Comparison of ENCODE assay signal across 24 cellular contexts in the genomic region with DNA sequence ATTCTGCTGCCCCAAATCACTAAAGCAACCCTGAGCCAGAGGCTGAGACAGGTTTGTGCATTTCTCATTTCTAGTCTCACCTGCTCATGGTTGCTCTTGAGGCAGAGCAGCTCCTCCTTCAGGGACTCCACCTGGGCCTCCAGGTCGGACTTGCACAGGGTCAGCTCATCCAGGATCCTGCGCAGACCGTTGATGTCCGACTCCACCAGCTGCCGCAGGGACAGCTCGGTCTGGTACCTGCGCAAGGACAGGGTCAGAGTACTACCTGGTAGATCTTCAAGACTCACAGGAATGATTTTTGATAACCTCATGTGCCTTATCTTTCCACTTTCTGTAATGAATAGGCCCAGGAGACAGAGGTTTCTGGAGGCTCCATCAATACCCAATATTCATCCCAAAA. TPM values are rescaled to one million over a fixed set of nuclear protein-coding genes. Genes with fewer than 3 reads are reported as not detected.
DNase-seq lines count a peak whose midpoint lies in the region; ATAC-seq, FAIRE-seq and TF ChIP-seq lines count a peak whose summit lies in the region.
"Had no signal": no experiment of that assay in that cellular context is flagged by ENCODE, and none has a peak within 500 bp of the region (broad histone marks: within the 10 kb centered on the region; RNA-seq: fewer than 3 reads in every experiment).

No MANE protein-coding gene starts in this region.

- no peak for TF ChIP-seq CTCF in keratinocyte (optimal IDR thresholded peaks at IDR 0.05 in 1 of 3, IDR thresholded peaks at IDR 0.05 in 1 of 3, conservative IDR thresholded peaks at IDR 0.05 in 1 of 3; ENCODE audit: extremely low read depth in 1 of 3, insufficient read depth in 2 of 3, low read length in 3 of 3)
- no peak for TF ChIP-seq CTCF in PC-9 (conservative IDR thresholded peaks at IDR 0.05)

- FAIRE-seq in keratinocyte (lab: Jason Lieb, UNC), result no peak
- FAIRE-seq: GM12878, GM19239 had no signal

- H3K27me3 ChIP-seq in keratinocyte (ENCODE audit: control insufficient read depth, extremely low read depth, insufficient read depth, low read length) (no peaks in the 10 kb centered on the region), thymus (ENCODE audit: control insufficient read depth, insufficient read depth) (no peaks in the 10 kb centered on the region), PC-9 (ENCODE audit: insufficient read depth, low read depth) (no peaks in the 10 kb centered on the region)
- H3K27me3 ChIP-seq: BLaER1 had no signal

- H3K4me3 ChIP-seq in keratinocyte (ENCODE audit: control insufficient read depth in 2 of 3, extremely low read depth in 1 of 3, insufficient read depth in 2 of 3, low read depth in 1 of 3, low read length in 3 of 3) (peak overlapping the region; percentile 39 to 49 (median 48)), thymus (ENCODE audit: low read length) (no peak overlapping the region), PC-9 (no peak overlapping the region)
- H3K4me3 ChIP-seq: BLaER1, GM12878 had no signal

- DNase-seq in G401 (ENCODE audit: low spot score) (peak; percentile 64), cerebellar cortex (ENCODE audit: low spot score) (peak; percentile 55), keratinocyte (ENCODE audit: low read depth, low spot score) (no peak), iPS-NIHi11 (ENCODE audit: low spot score) (no peak), PC-9 (no peak)
- DNase-seq: 8988T; CD4-positive, alpha-beta memory T cell; DMS153; DMS79; GOT3; H7; HFFc6 had no signal

- H3K9me1 ChIP-seq in keratinocyte (ENCODE audit: control insufficient read depth, extremely low read depth, insufficient read depth, low read length), result no peaks in the 10 kb centered on the region

- H3K4me2 ChIP-seq in keratinocyte (ENCODE audit: control insufficient read depth, extremely low read depth, insufficient read depth, low read depth, low read length), result peak overlapping the region; percentile 73
- no peak overlapping the region for H3K4me2 ChIP-seq in PC-9
- H3K4me2 ChIP-seq: BLaER1 had no signal

- H3K4me1 ChIP-seq in keratinocyte (ENCODE audit: control insufficient read depth, extremely low read depth, insufficient read depth, low read length), result peaks cover 59% of the 10 kb centered on the region
- no peaks in the 10 kb centered on the region for H3K4me1 ChIP-seq in thymus (ENCODE audit: control insufficient read depth, insufficient read depth, low read length)
- peaks cover 21% of the 10 kb centered on the region for H3K4me1 ChIP-seq in PC-9 (replicated peaks; ENCODE audit: insufficient read depth)
- H3K4me1 ChIP-seq: BLaER1 had no signal

- POLR2A ChIA-PET in PC-9 (lab: Charles Lee; ENCODE audit: unreplicated experiment), result no interaction called here

- H3K9me3 ChIP-seq in keratinocyte (ENCODE audit: control insufficient read depth, low read depth, low read length) (no peaks in the 10 kb centered on the region), thymus (ENCODE audit: control insufficient read depth) (no peaks in the 10 kb centered on the region), PC-9 (ENCODE audit: insufficient read depth, low read depth) (no peaks in the 10 kb centered on the region)
- H3K9me3 ChIP-seq: BLaER1 had no signal

- H3K9me2 ChIP-seq in PC-9 (ENCODE audit: insufficient read depth), result no peaks in the 10 kb centered on the region

- in situ Hi-C loops in G401 (cut with HindIII; ENCODE audit: low sequenced_read_pairs), result no loop called here

- dilution Hi-C loops in keratinocyte (cut with MboI; ENCODE audit: extremely low pct_ligation_motif_present, low sequenced_read_pairs), result no loop called here

- H2AFZ ChIP-seq in keratinocyte (ENCODE audit: control insufficient read depth, low read length) (no peak overlapping the region), PC-9 (no peak overlapping the region)

- peak overlapping the region; percentile 51 for H3K9ac ChIP-seq in keratinocyte (ENCODE audit: control insufficient read depth, extremely low read depth, insufficient read depth, low read length)
- H3K9ac ChIP-seq: BLaER1 had no signal

- CTCF ChIA-PET in PC-9 (lab: Charles Lee), result interaction anchor here (0.5 to 0.6 kb wide), 2 partner anchors 61 to 305 kb away, joined by 3 to 7 read pairs; no protein-coding TSS in a partner anchor

- H3K79me2 ChIP-seq in keratinocyte (ENCODE audit: control insufficient read depth, insufficient read depth, low read length) (peaks cover 11% of the 10 kb centered on the region), PC-9 (ENCODE audit: low read depth) (no peaks in the 10 kb centered on the region)

- H3K27ac ChIP-seq in keratinocyte (ENCODE audit: control insufficient read depth, insufficient read depth, low read length), result peak overlapping the region; percentile 95
- peak overlapping the region; percentile 52 for H3K27ac ChIP-seq in thymus (ENCODE audit: low read depth)
- H3K27ac ChIP-seq in PC-9, result no peak overlapping the region
- H3K27ac ChIP-seq: BLaER1, HL-60 had no signal

- no TSS peak for BruUV-seq in PC-9 (replicated peaks; lab: Mats Ljungman, UMichigan)

- H3K36me3 ChIP-seq in keratinocyte (ENCODE audit: control insufficient read depth in 2 of 2, extremely low read depth in 1 of 2, insufficient read depth in 2 of 2, low read length in 2 of 2) (peaks cover 0 to 1% of the 10 kb centered on the region in 2 experiments), thymus (ENCODE audit: control insufficient read depth, insufficient read depth) (no peaks in the 10 kb centered on the region), PC-9 (ENCODE audit: low read depth) (no peaks in the 10 kb centered on the region)
- H3K36me3 ChIP-seq: BLaER1 had no signal

- 96% methylated on average over 7 of the region's 7 CpGs for WGBS in thymus

- ATAC-seq in GM21515 (IDR thresholded peaks at IDR 0.05; ENCODE audit: unreplicated experiment), result no peak
- ATAC-seq: GM12878, HCT116 had no signal

- intact Hi-C loops in PC-9 (cut with micrococcal nuclease; ENCODE audit: unreplicated experiment), result no loop called here

- H3F3A ChIP-seq in PC-9 (ENCODE audit: insufficient read depth, low read depth), result no peaks in the 10 kb centered on the region; the same call in 1 of the 2 replicates

- H4K20me1 ChIP-seq in keratinocyte (ENCODE audit: control insufficient read depth, extremely low read depth, insufficient read depth, low read length) (no peaks in the 10 kb centered on the region), PC-9 (ENCODE audit: insufficient read depth) (no peaks in the 10 kb centered on the region)
- H4K20me1 ChIP-seq: BLaER1 had no signal

RNA-seq across cellular contexts. Expression of a gene that starts 1.1 kb away (rescaled TPM):
- not detected in 2 replicates for total RNA-seq in G401 (2014; rRNA removed; shearing (Covaris generic))
- polyA plus RNA-seq in keratinocyte (20.5 to 45.2 TPM (median 24.9 TPM) in 3 replicates), thymus (6.4 TPM)
- polyA plus RNA-seq in keratinocyte (2011; ENCODE audit: low read depth), result 36.3 TPM
- polyA plus RNA-seq in keratinocyte (2011; cell fraction: cytosol; rRNA removed), result 18.3 and 32.3 TPM in 2 replicates
- 21.8 and 23.4 TPM in 2 replicates for polyA plus RNA-seq in keratinocyte (2011; cell fraction: nucleus; rRNA removed)
- polyA plus RNA-seq in keratinocyte (2012; ENCODE audit: low replicate concordance), result 59.4 and 64.5 TPM in 2 replicates
- polyA minus RNA-seq in keratinocyte, result 40.6 to 89.9 TPM (median 51.7 TPM) in 3 replicates
- polyA minus RNA-seq in keratinocyte (2011; cell fraction: cytosol; rRNA and poly(A)+ RNA removed), result 48.3 TPM
- 12.6 and 18.7 TPM in 2 replicates for polyA minus RNA-seq in keratinocyte (2011; cell fraction: nucleus; rRNA and poly(A)+ RNA removed)
- not detected in 2 replicates for total RNA-seq in PC-9 (2021)
- total RNA-seq: A673; CD4-positive, alpha-beta memory T cell; Daoy; GM12878; H7; HT1080 had no signal
- polyA plus RNA-seq: AG04450; CD14-positive monocyte; CD4-positive, alpha-beta memory T cell; GM12878 had no signal

RNA-seq across cellular contexts. Expression of a gene that starts 14.2 kb away (rescaled TPM):
- total RNA-seq in G401 (2014; rRNA removed; shearing (Covaris generic)), result not detected in 2 replicates
- polyA plus RNA-seq in keratinocyte, result 4.4 to 4.8 TPM (median 4.6 TPM) in 3 replicates
- 68.2 TPM for polyA plus RNA-seq in keratinocyte (2011; ENCODE audit: low read depth)
- 5.4 and 6.3 TPM in 2 replicates for polyA plus RNA-seq in keratinocyte (2011; cell fraction: cytosol; rRNA removed)
- polyA plus RNA-seq in keratinocyte (2011; cell fraction: nucleus; rRNA removed), result 8.0 and 8.4 TPM in 2 replicates
- 3.9 and 45.5 TPM in 2 replicates for polyA plus RNA-seq in keratinocyte (2012; ENCODE audit: low replicate concordance)
- 2.2 to 4.2 TPM (median 3.2 TPM) in 3 replicates for polyA minus RNA-seq in keratinocyte
- polyA minus RNA-seq in keratinocyte (2011; cell fraction: cytosol; rRNA and poly(A)+ RNA removed), result 3.3 TPM
- polyA minus RNA-seq in keratinocyte (2011; cell fraction: nucleus; rRNA and poly(A)+ RNA removed), result 2.9 and 3.3 TPM in 2 replicates
- 1.5 TPM for polyA plus RNA-seq in thymus
- total RNA-seq in PC-9 (2021), result 0.45 and 1.4 TPM in 2 replicates
- total RNA-seq: A673; CD4-positive, alpha-beta memory T cell; GM12878; H7 had no signal
- polyA plus RNA-seq: CD14-positive monocyte; CD4-positive, alpha-beta memory T cell; GM12878 had no signal

RNA-seq across cellular contexts. Expression of a gene that starts 26.7 kb away (rescaled TPM):
- not detected in 2 replicates for total RNA-seq in G401 (2014; rRNA removed; shearing (Covaris generic))
- polyA plus RNA-seq in keratinocyte (0.18 to 0.33 TPM (median 0.21 TPM) in 3 replicates), thymus (6.1 TPM)
- polyA plus RNA-seq in keratinocyte (2011; ENCODE audit: low read depth), result 0.32 TPM
- polyA plus RNA-seq in keratinocyte (2011; cell fraction: cytosol; rRNA removed), result 0.11 and 0.34 TPM in 2 replicates
- polyA plus RNA-seq in keratinocyte (2011; cell fraction: nucleus; rRNA removed), result 0.11 and 0.13 TPM in 2 replicates
- 0.26 and 0.80 TPM in 2 replicates for polyA plus RNA-seq in keratinocyte (2012; ENCODE audit: low replicate concordance)
- 0.33 to 0.35 TPM in 2 of 3 replicates, not detected in the other for polyA minus RNA-seq in keratinocyte
- polyA minus RNA-seq in keratinocyte (2011; cell fraction: cytosol; rRNA and poly(A)+ RNA removed), result not detected
- 0.32 TPM in 1 of 2 replicates, not detected in the other for polyA minus RNA-seq in keratinocyte (2011; cell fraction: nucleus; rRNA and poly(A)+ RNA removed)
- total RNA-seq in PC-9 (2021), result not detected in 2 replicates
- total RNA-seq: A673; CD4-positive, alpha-beta memory T cell; Daoy; GM12878; H7; HT1080 had no signal
- polyA plus RNA-seq: AG04450; CD14-positive monocyte; CD4-positive, alpha-beta memory T cell; GM12878 had no signal

RNA-seq across cellular contexts. Expression of a gene that starts 28.0 kb away (rescaled TPM):
- total RNA-seq in G401 (2014; rRNA removed; shearing (Covaris generic)), result not detected in 2 replicates
- 0.03 to 0.08 TPM (median 0.04 TPM) in 3 replicates for polyA plus RNA-seq in keratinocyte
- 0.54 TPM for polyA plus RNA-seq in keratinocyte (2011; ENCODE audit: low read depth)
- 0.06 and 0.08 TPM in 2 replicates for polyA plus RNA-seq in keratinocyte (2011; cell fraction: cytosol; rRNA removed)
- polyA plus RNA-seq in keratinocyte (2011; cell fraction: nucleus; rRNA removed), result not detected in 2 replicates
- polyA plus RNA-seq in keratinocyte (2012; ENCODE audit: low replicate concordance), result 0.13 and 1.1 TPM in 2 replicates
- 1.0 TPM in 1 of 3 replicates, not detected in the others for polyA minus RNA-seq in keratinocyte
- not detected for polyA minus RNA-seq in keratinocyte (2011; cell fraction: cytosol; rRNA and poly(A)+ RNA removed)
- polyA minus RNA-seq in keratinocyte (2011; cell fraction: nucleus; rRNA and poly(A)+ RNA removed), result not detected in 2 replicates
- polyA plus RNA-seq in thymus, result 0.34 TPM
- not detected in 2 replicates for total RNA-seq in PC-9 (2021)
- total RNA-seq: A673; CD4-positive, alpha-beta memory T cell; Daoy; GM12878; H7; HFFc6; HT1080 had no signal
- polyA plus RNA-seq: AG04450; CD14-positive monocyte; CD4-positive, alpha-beta memory T cell; GM12878 had no signal

RNA-seq across cellular contexts. Expression of a gene that starts 44.4 kb away (rescaled TPM):
- not detected in 2 replicates for total RNA-seq in G401 (2014; rRNA removed; shearing (Covaris generic))
- polyA plus RNA-seq in keratinocyte (not detected in 3 replicates), thymus (7.9 TPM)
- polyA plus RNA-seq in keratinocyte (2011; ENCODE audit: low read depth), result not detected
- polyA plus RNA-seq in keratinocyte (2011; cell fraction: cytosol; rRNA removed), result not detected in 2 replicates
- not detected in 2 replicates for polyA plus RNA-seq in keratinocyte (2011; cell fraction: nucleus; rRNA removed)
- not detected in 2 replicates for polyA plus RNA-seq in keratinocyte (2012; ENCODE audit: low replicate concordance)
- polyA minus RNA-seq in keratinocyte, result not detected in 3 replicates
- polyA minus RNA-seq in keratinocyte (2011; cell fraction: cytosol; rRNA and poly(A)+ RNA removed), result not detected
- not detected in 2 replicates for polyA minus RNA-seq in keratinocyte (2011; cell fraction: nucleus; rRNA and poly(A)+ RNA removed)
- total RNA-seq in PC-9 (2021), result not detected in 2 replicates
- total RNA-seq: A673; CD4-positive, alpha-beta memory T cell; Daoy; GM12878; H7; HT1080 had no signal
- polyA plus RNA-seq: CD14-positive monocyte; CD4-positive, alpha-beta memory T cell; GM12878 had no signal

Comparison
In these comparisons a context has a peak if more than half of its experiments do, and no peak if none do; other contexts are left out.
1. DNase-seq: peak in G401 (single experiment) and cerebellar cortex (single experiment); none in keratinocyte (single experiment), iPS-NIHi11 (single experiment) and PC-9 (0 of 2).
2. H3K4me3 ChIP-seq: peak in keratinocyte (3 of 3); none in thymus (single experiment) and PC-9 (single experiment).